9 cellular contexts compared by ENCODE assay signal in the genomic region with DNA sequence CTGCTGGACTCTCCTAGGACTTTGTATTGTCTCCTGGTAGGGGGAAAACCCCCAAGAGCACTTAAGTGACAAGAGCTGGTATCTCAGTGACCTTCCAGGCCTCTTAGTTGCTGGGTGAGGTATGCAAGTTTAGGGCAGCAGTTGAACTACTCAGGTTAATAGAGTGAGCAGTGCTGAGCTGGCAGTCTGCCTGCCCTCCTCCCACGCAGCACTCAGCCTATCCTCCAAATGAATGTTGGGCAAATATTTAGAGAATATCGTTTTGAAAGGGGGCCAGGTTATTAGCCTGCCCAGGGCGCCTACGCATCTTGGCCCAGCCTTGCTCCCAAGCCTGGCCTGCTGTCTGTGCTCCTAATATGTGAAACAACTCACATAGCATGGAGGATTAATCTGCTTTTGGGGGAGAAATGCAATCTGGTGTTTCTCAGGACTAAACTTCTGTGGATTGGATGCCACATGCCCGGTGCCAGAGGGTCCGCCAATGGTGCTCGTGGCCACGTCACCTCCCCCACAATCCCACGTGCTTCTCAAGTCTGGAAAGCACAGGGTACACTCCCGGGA.
A peak's percentile ranks its signal among the peaks of the same experiment; 100 is the strongest.
DNase-seq lines count a peak whose midpoint lies in the region; ATAC-seq, FAIRE-seq and TF ChIP-seq lines count a peak whose summit lies in the region.
"Had no signal": no experiment of that assay in that cellular context is flagged by ENCODE, and none has a peak within 500 bp of the region (broad histone marks: within the 10 kb centered on the region; RNA-seq: fewer than 3 reads in every experiment).

No MANE protein-coding gene starts in this region.

- peak; percentile 5 for DNase-seq in DMS79 treated with DMSO at 0.1 percent for 48 hours (lab: John Stamatoyannopoulos, UW)
- DNase-seq in DMS79 (lab: John Stamatoyannopoulos, UW), result no peak
- peak in 1 of 4 experiments; percentile 9 for DNase-seq in K562 (ENCODE audit: extremely low read depth in 1 of 4, low spot score in 3 of 4)
- DNase-seq in islet precursor cell, result peak; percentile 65
- peak; percentile 62 for DNase-seq in ureter (ENCODE audit: low spot score)
- DNase-seq in activated CD4-positive, alpha-beta T cell treated with anti-CD3 and anti-CD28 coated beads, Interleukin-2, amount 10 ng/mL, durations not matched to agents 24 days and 14 days, result no peak
- no peak for DNase-seq in HPDE6-E6E7 (ENCODE audit: extremely low spot score)
- no peak for DNase-seq in NOMO-1 treated with dmso at 0.1 percent for 144 hours (lab: John Stamatoyannopoulos, UW; ENCODE audit: unreplicated experiment)
- DNase-seq: activated CD8-positive, alpha-beta memory T cell treated with anti-CD3 and anti-CD28 coated beads, Interleukin-2, amount 50 U/mL, for 4 hours had no signal

- no peak for TF ChIP-seq CTCF in K562 (IDR thresholded peaks at IDR 0.05 in 2 of 3, conservative IDR thresholded peaks at IDR 0.05 in 1 of 3; ENCODE audit: insufficient read depth in 2 of 3, low read depth in 1 of 3, low read length in 3 of 3)

- no peak for ATAC-seq in K562

- no peak for TF ChIP-seq RAD21 in K562 (CRISPR knock-in tag; conservative IDR thresholded peaks at IDR 0.05 in 1 of 2, IDR thresholded peaks at IDR 0.05 in 1 of 2)

- H3K36me3 ChIP-seq in K562 (ENCODE audit: control insufficient read depth, insufficient read depth, low read length), result no peaks in the 10 kb centered on the region

- no peaks in the 10 kb centered on the region for H3K9me3 Mint-ChIP-seq in activated CD4-positive, alpha-beta T cell treated with anti-CD3 and anti-CD28 coated beads, Interleukin-2, amount 10 ng/mL, durations not matched to agents 24 days and 14 days

- TF ChIP-seq POLR2A in K562 (conservative IDR thresholded peaks at IDR 0.05), result no peak

- 4% methylated on average over 10 of the region's 10 CpGs for WGBS in K562 (ENCODE audit: insufficient coverage, low coverage, missing lambda C conversion rate)

- H3K9ac ChIP-seq in K562 (ENCODE audit: insufficient read depth in 1 of 2, low read depth in 2 of 2, low read length in 2 of 2), result no peak overlapping the region

- no peaks in the 10 kb centered on the region for H4K20me1 ChIP-seq in K562 (replicated peaks; ENCODE audit: control insufficient read depth, insufficient read depth, low read length)

- intact Hi-C loops in K562 (cut with micrococcal nuclease), result no loop called here
- intact Hi-C loops in activated CD4-positive, alpha-beta T cell treated with anti-CD3 and anti-CD28 coated beads, Interleukin-2, amount 10 ng/mL, durations not matched to agents 24 days and 14 days (cut with micrococcal nuclease), result no loop called here

- H3K4me3 ChIP-seq in K562, result no peak overlapping the region

- no TSS peak for BruUV-seq in K562 (replicated peaks; lab: Mats Ljungman, UMichigan)

- POLR2A ChIA-PET in K562 (lab: Yijun Ruan, JAX), result no interaction called here

- H3K27ac ChIP-seq in K562 (ENCODE audit: extremely low read depth, low read depth, low read length), result no peak overlapping the region

- TF ChIP-seq EP300 in K562 (IDR thresholded peaks at IDR 0.05; ENCODE audit: low read length), result no peak

- no peaks in the 10 kb centered on the region for H3K9me1 ChIP-seq in K562 (ENCODE audit: control insufficient read depth, insufficient read depth, low read length)

- H3K27ac Mint-ChIP-seq in activated CD4-positive, alpha-beta T cell treated with anti-CD3 and anti-CD28 coated beads, Interleukin-2, amount 10 ng/mL, durations not matched to agents 24 days and 14 days, result no peak overlapping the region

- H3K4me1 Mint-ChIP-seq in activated CD4-positive, alpha-beta T cell treated with anti-CD3 and anti-CD28 coated beads, Interleukin-2, amount 10 ng/mL, durations not matched to agents 24 days and 14 days, result no peaks in the 10 kb centered on the region

- CTCF ChIA-PET in K562 (lab: Yijun Ruan, JAX; ENCODE audit: low intra/inter-chr PET ratio), result no interaction called here

- H3K27me3 Mint-ChIP-seq in activated CD4-positive, alpha-beta T cell treated with anti-CD3 and anti-CD28 coated beads, Interleukin-2, amount 10 ng/mL, durations not matched to agents 24 days and 14 days, result peaks cover 13% of the 10 kb centered on the region

- no peaks in the 10 kb centered on the region for H3K9me3 ChIP-seq in K562 (replicated peaks; ENCODE audit: control insufficient read depth, insufficient read depth, low read depth, low read length)

- H3K4me3 Mint-ChIP-seq in activated CD4-positive, alpha-beta T cell treated with anti-CD3 and anti-CD28 coated beads, Interleukin-2, amount 10 ng/mL, durations not matched to agents 24 days and 14 days, result no peak overlapping the region

- H2AFZ ChIP-seq in K562 (ENCODE audit: low read depth, low read length), result no peak overlapping the region

- no peak overlapping the region for H3K4me2 ChIP-seq in K562 (ENCODE audit: insufficient read depth, low read length)

- in situ Hi-C loops in K562 (cut with MboI), result no loop called here

- H3K79me2 ChIP-seq in K562 (ENCODE audit: control insufficient read depth, insufficient read depth, low read length), result no peaks in the 10 kb centered on the region

- no peaks in the 10 kb centered on the region for H3K36me3 Mint-ChIP-seq in activated CD4-positive, alpha-beta T cell treated with anti-CD3 and anti-CD28 coated beads, Interleukin-2, amount 10 ng/mL, durations not matched to agents 24 days and 14 days (ENCODE audit: low read depth)

- no peak for FAIRE-seq in K562 (lab: Jason Lieb, UNC)

- H3K4me1 ChIP-seq in K562 (replicated peaks in 1 of 2; ENCODE audit: control insufficient read depth in 2 of 2, insufficient read depth in 2 of 2, low read length in 2 of 2), result no peaks in the 10 kb centered on the region

- H3K27me3 ChIP-seq in K562 (ENCODE audit: control insufficient read depth in 2 of 2, insufficient read depth in 2 of 2, low read length in 2 of 2), result peaks cover 0 to 4% of the 10 kb centered on the region in 2 experiments; a peak in 1 of 5 replicates

TF ChIP-seq in K562, 482 proteins besides CTCF, POLR2A, EP300 and RAD21:
- TF ChIP-seq U2AF2 (optimal IDR thresholded peaks at IDR 0.05; ENCODE audit: low read depth, low read length) (no peak), ASH1L (IDR thresholded peaks at IDR 0.05; ENCODE audit: borderline replicate concordance, low read depth, partially characterized antibody) (no peak), NFIC (IDR thresholded peaks at IDR 0.05) (0 out of 2 replicates have a peak, but pooled peaks have one; percentile 13), KDM5B (IDR thresholded peaks at IDR 0.05; ENCODE audit: insufficient replicate concordance, low read depth, low read length) (no peak), EGR1 (conservative IDR thresholded peaks at IDR 0.05) (peak; percentile 55), FOXK2 (conservative IDR thresholded peaks at IDR 0.05 in 1 of 2, IDR thresholded peaks at IDR 0.05 in 1 of 2; ENCODE audit: low read depth in 2 of 2) (no peak)
- TF ChIP-seq, protein P1, sequence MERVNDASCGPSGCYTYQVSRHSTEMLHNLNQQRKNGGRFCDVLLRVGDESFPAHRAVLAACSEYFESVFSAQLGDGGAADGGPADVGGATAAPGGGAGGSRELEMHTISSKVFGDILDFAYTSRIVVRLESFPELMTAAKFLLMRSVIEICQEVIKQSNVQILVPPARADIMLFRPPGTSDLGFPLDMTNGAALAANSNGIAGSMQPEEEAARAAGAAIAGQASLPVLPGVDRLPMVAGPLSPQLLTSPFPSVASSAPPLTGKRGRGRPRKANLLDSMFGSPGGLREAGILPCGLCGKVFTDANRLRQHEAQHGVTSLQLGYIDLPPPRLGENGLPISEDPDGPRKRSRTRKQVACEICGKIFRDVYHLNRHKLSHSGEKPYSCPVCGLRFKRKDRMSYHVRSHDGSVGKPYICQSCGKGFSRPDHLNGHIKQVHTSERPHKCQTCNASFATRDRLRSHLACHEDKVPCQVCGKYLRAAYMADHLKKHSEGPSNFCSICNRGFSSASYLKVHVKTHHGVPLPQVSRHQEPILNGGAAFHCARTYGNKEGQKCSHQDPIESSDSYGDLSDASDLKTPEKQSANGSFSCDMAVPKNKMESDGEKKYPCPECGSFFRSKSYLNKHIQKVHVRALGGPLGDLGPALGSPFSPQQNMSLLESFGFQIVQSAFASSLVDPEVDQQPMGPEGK (CRISPR knock-in tag; IDR thresholded peaks at IDR 0.05; ENCODE audit: borderline replicate concordance), result no peak

Comparison
In these comparisons a context has a peak if more than half of its experiments do, and no peak if none do; other contexts are left out.
1. DNase-seq: peak in DMS79 treated with DMSO at 0.1 percent for 48 hours (single experiment), islet precursor cell (single experiment) and ureter (single experiment); none in DMS79 (single experiment), activated CD4-positive, alpha-beta T cell treated with anti-CD3 and anti-CD28 coated beads, Interleukin-2, amount 10 ng/mL, durations not matched to agents 24 days and 14 days (single experiment), HPDE6-E6E7 (single experiment) and NOMO-1 treated with dmso at 0.1 percent for 144 hours (single experiment).